1 cellular context compared by ENCODE assay signal in the genomic region with DNA sequence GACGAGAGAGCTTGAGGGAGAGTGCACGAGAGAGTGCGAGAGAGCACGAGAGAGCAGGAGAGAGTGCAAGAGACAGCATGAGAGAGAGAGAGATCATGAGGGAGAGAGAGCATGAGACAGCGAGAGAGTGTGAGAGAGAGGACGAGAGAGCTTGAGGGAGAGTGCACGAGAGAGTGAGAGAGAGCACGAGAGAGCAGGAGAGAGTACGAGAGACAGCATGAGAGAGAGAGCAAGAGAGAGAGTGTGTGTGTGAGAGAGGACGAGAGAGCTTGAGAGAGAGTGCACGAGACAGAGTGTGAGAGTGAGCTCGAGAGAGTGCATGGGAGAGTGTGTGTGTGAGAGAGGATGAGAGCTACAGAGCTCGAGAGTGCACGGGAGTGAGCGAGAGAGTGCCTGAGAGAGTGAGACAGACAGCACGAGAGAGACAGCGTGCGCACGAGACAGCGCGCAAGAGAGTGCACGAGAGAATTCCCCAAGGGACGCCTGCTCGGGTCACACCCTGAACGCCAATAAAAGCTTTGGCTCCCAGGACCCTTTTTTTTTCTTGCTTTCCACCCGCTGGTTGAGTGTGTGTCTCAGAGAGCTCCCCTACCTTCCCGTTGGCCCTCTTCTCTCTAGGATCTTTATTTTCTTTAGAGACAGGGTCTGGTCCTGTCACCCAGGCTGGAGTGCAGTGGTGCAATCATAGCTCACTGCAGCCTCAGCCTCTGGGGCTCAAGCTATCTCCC.
TF ChIP-seq lines count a peak whose summit lies in the region.

No MANE protein-coding gene starts in this region.

TF ChIP-seq in K562, 482 proteins besides CTCF, POLR2A, EP300 and RAD21 (continued from another document and continues in another):
- TF ChIP-seq, protein P1, sequence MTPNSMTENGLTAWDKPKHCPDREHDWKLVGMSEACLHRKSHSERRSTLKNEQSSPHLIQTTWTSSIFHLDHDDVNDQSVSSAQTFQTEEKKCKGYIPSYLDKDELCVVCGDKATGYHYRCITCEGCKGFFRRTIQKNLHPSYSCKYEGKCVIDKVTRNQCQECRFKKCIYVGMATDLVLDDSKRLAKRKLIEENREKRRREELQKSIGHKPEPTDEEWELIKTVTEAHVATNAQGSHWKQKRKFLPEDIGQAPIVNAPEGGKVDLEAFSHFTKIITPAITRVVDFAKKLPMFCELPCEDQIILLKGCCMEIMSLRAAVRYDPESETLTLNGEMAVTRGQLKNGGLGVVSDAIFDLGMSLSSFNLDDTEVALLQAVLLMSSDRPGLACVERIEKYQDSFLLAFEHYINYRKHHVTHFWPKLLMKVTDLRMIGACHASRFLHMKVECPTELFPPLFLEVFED (CRISPR knock-in tag; conservative IDR thresholded peaks at IDR 0.05), result peak; percentile 56; the same call in 1 of the 2 replicates
- no peak for TF ChIP-seq HNRNPK (IDR thresholded peaks at IDR 0.05; ENCODE audit: low read depth, low read length, poor library complexity, severe bottlenecking)
- TF ChIP-seq, protein P2, sequence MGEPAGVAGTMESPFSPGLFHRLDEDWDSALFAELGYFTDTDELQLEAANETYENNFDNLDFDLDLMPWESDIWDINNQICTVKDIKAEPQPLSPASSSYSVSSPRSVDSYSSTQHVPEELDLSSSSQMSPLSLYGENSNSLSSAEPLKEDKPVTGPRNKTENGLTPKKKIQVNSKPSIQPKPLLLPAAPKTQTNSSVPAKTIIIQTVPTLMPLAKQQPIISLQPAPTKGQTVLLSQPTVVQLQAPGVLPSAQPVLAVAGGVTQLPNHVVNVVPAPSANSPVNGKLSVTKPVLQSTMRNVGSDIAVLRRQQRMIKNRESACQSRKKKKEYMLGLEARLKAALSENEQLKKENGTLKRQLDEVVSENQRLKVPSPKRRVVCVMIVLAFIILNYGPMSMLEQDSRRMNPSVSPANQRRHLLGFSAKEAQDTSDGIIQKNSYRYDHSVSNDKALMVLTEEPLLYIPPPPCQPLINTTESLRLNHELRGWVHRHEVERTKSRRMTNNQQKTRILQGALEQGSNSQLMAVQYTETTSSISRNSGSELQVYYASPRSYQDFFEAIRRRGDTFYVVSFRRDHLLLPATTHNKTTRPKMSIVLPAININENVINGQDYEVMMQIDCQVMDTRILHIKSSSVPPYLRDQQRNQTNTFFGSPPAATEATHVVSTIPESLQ (CRISPR knock-in tag; IDR thresholded peaks at IDR 0.05), result no peak
- TF ChIP-seq SMAD2 (IDR thresholded peaks at IDR 0.05; ENCODE audit: low read depth, low read length), result no peak
- TF ChIP-seq CXXC5 (CRISPR knock-in tag; IDR thresholded peaks at IDR 0.05), result peak; percentile 40; the same call in 1 of the 2 replicates
- TF ChIP-seq, protein P3, sequence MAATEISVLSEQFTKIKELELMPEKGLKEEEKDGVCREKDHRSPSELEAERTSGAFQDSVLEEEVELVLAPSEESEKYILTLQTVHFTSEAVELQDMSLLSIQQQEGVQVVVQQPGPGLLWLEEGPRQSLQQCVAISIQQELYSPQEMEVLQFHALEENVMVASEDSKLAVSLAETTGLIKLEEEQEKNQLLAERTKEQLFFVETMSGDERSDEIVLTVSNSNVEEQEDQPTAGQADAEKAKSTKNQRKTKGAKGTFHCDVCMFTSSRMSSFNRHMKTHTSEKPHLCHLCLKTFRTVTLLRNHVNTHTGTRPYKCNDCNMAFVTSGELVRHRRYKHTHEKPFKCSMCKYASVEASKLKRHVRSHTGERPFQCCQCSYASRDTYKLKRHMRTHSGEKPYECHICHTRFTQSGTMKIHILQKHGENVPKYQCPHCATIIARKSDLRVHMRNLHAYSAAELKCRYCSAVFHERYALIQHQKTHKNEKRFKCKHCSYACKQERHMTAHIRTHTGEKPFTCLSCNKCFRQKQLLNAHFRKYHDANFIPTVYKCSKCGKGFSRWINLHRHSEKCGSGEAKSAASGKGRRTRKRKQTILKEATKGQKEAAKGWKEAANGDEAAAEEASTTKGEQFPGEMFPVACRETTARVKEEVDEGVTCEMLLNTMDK (IDR thresholded peaks at IDR 0.05; ENCODE audit: borderline replicate concordance, insufficient read depth, low read depth, low read length, poor library complexity, severe bottlenecking), result no peak
- TF ChIP-seq, protein P4, sequence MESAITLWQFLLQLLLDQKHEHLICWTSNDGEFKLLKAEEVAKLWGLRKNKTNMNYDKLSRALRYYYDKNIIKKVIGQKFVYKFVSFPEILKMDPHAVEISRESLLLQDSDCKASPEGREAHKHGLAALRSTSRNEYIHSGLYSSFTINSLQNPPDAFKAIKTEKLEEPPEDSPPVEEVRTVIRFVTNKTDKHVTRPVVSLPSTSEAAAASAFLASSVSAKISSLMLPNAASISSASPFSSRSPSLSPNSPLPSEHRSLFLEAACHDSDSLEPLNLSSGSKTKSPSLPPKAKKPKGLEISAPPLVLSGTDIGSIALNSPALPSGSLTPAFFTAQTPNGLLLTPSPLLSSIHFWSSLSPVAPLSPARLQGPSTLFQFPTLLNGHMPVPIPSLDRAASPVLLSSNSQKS (CRISPR knock-in tag; IDR thresholded peaks at IDR 0.05), result no peak
- no peak for TF ChIP-seq TFAM (CRISPR knock-in tag; conservative IDR thresholded peaks at IDR 0.05)
- no peak for TF ChIP-seq NFRKB (IDR thresholded peaks at IDR 0.05; ENCODE audit: low read depth)
- TF ChIP-seq LCOR (CRISPR knock-in tag; IDR thresholded peaks at IDR 0.05), result no peak
- TF ChIP-seq ZNF3 (CRISPR knock-in tag; IDR thresholded peaks at IDR 0.05), result no peak
- TF ChIP-seq ZFP1 (CRISPR knock-in tag; IDR thresholded peaks at IDR 0.05), result no peak
- TF ChIP-seq KDM5B (IDR thresholded peaks at IDR 0.05; ENCODE audit: insufficient replicate concordance, low read depth, low read length), result peak; percentile 54
- TF ChIP-seq, protein P5, sequence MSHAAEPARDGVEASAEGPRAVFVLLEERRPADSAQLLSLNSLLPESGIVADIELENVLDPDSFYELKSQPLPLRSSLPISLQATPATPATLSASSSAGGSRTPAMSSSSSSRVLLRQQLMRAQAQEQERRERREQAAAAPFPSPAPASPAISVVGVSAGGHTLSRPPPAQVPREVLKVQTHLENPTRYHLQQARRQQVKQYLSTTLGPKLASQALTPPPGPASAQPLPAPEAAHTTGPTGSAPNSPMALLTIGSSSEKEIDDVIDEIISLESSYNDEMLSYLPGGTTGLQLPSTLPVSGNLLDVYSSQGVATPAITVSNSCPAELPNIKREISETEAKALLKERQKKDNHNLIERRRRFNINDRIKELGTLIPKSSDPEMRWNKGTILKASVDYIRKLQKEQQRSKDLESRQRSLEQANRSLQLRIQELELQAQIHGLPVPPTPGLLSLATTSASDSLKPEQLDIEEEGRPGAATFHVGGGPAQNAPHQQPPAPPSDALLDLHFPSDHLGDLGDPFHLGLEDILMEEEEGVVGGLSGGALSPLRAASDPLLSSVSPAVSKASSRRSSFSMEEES (CRISPR knock-in tag; IDR thresholded peaks at IDR 0.05), result no peak
- no peak; the same call in 1 of the 2 replicates for TF ChIP-seq HLTF (IDR thresholded peaks at IDR 0.05)
- no peak for TF ChIP-seq RBM14 (IDR thresholded peaks at IDR 0.05; ENCODE audit: borderline replicate concordance, insufficient read depth, low read depth, low read length)
- TF ChIP-seq SP1 (CRISPR knock-in tag; IDR thresholded peaks at IDR 0.05), result no peak
- no peak for TF ChIP-seq ZNF764 (CRISPR knock-in tag; IDR thresholded peaks at IDR 0.05; ENCODE audit: low read depth)
- TF ChIP-seq MAFK (IDR thresholded peaks at IDR 0.05; ENCODE audit: low read length), result no peak
- TF ChIP-seq PHB2 (IDR thresholded peaks at IDR 0.05; ENCODE audit: low read depth), result no peak
- no peak for TF ChIP-seq BRD9 (IDR thresholded peaks at IDR 0.05; ENCODE audit: low read depth, partially characterized antibody)
- no peak for TF ChIP-seq TAF15 (IDR thresholded peaks at IDR 0.05; ENCODE audit: low read depth, low read length)
- TF ChIP-seq CEBPG (CRISPR knock-in tag; IDR thresholded peaks at IDR 0.05), result no peak; the same call in 1 of the 2 replicates
- TF ChIP-seq CEBPG (tag; conservative IDR thresholded peaks at IDR 0.05 in 1 of 2, IDR thresholded peaks at IDR 0.05 in 1 of 2), result no peak
- TF ChIP-seq FOXA1 (IDR thresholded peaks at IDR 0.05; ENCODE audit: borderline replicate concordance), result no peak
- no peak for TF ChIP-seq RBM39 (optimal IDR thresholded peaks at IDR 0.05; ENCODE audit: low read depth, low read length)
- TF ChIP-seq GABPA (tag; conservative IDR thresholded peaks at IDR 0.05; ENCODE audit: low read depth), result no peak
- TF ChIP-seq, protein P6, sequence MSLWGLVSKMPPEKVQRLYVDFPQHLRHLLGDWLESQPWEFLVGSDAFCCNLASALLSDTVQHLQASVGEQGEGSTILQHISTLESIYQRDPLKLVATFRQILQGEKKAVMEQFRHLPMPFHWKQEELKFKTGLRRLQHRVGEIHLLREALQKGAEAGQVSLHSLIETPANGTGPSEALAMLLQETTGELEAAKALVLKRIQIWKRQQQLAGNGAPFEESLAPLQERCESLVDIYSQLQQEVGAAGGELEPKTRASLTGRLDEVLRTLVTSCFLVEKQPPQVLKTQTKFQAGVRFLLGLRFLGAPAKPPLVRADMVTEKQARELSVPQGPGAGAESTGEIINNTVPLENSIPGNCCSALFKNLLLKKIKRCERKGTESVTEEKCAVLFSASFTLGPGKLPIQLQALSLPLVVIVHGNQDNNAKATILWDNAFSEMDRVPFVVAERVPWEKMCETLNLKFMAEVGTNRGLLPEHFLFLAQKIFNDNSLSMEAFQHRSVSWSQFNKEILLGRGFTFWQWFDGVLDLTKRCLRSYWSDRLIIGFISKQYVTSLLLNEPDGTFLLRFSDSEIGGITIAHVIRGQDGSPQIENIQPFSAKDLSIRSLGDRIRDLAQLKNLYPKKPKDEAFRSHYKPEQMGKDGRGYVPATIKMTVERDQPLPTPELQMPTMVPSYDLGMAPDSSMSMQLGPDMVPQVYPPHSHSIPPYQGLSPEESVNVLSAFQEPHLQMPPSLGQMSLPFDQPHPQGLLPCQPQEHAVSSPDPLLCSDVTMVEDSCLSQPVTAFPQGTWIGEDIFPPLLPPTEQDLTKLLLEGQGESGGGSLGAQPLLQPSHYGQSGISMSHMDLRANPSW (CRISPR knock-in tag; IDR thresholded peaks at IDR 0.05), result no peak
- TF ChIP-seq, protein P7, sequence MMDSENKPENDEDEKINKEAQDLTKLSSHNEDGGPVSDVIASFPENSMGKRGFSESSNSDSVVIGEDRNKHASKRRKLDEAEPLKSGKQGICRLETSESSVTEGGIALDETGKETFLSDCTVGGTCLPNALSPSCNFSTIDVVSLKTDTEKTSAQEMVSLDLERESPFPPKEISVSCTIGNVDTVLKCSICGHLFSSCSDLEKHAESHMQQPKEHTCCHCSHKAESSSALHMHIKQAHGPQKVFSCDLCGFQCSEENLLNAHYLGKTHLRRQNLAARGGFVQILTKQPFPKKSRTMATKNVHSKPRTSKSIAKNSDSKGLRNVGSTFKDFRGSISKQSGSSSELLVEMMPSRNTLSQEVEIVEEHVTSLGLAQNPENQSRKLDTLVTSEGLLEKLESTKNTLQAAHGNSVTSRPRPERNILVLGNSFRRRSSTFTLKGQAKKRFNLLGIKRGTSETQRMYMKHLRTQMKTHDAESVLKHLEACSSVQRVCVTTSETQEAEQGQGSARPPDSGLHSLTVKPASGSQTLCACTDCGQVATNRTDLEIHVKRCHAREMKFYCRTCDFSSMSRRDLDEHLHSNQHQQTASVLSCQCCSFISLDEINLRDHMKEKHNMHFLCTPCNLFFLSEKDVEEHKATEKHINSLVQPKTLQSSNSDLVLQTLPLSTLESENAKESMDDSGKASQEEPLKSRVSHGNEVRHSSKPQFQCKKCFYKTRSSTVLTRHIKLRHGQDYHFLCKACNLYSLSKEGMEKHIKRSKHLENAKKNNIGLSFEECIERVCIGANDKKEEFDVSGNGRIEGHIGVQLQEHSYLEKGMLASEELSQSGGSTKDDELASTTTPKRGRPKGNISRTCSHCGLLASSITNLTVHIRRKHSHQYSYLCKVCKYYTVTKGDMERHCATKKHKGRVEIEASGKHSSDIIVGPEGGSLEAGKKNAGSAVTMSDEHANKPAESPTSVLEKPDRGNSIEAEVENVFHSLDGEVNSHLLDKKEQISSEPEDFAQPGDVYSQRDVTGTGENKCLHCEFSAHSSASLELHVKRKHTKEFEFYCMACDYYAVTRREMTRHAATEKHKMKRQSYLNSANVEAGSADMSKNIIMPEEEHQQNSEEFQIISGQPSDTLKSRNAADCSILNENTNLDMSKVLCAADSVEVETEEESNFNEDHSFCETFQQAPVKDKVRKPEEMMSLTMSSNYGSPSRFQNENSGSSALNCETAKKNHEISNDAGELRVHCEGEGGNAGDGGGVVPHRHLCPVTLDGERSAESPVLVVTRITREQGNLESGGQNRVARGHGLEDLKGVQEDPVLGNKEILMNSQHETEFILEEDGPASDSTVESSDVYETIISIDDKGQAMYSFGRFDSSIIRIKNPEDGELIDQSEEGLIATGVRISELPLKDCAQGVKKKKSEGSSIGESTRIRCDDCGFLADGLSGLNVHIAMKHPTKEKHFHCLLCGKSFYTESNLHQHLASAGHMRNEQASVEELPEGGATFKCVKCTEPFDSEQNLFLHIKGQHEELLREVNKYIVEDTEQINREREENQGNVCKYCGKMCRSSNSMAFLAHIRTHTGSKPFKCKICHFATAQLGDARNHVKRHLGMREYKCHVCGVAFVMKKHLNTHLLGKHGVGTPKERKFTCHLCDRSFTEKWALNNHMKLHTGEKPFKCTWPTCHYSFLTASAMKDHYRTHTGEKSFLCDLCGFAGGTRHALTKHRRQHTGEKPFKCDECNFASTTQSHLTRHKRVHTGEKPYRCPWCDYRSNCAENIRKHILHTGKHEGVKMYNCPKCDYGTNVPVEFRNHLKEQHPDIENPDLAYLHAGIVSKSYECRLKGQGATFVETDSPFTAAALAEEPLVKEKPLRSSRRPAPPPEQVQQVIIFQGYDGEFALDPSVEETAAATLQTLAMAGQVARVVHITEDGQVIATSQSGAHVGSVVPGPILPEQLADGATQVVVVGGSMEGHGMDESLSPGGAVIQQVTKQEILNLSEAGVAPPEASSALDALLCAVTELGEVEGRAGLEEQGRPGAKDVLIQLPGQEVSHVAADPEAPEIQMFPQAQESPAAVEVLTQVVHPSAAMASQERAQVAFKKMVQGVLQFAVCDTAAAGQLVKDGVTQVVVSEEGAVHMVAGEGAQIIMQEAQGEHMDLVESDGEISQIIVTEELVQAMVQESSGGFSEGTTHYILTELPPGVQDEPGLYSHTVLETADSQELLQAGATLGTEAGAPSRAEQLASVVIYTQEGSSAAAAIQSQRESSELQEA (IDR thresholded peaks at IDR 0.05; ENCODE audit: low read depth), result no peak
- no peak for TF ChIP-seq RBM15 (IDR thresholded peaks at IDR 0.05; ENCODE audit: insufficient read depth, low read length)
- no peak for TF ChIP-seq MEF2A (IDR thresholded peaks at IDR 0.05; ENCODE audit: control insufficient read depth, low read depth, low read length)
- no peak for TF ChIP-seq SIRT6 (IDR thresholded peaks at IDR 0.05; ENCODE audit: low read depth, low read length)
